Comparison of ENCODE assay signal across 9 cellular contexts in genomic region chr16:80931661-80931984, GRCh38.
DNase-seq lines count a peak whose midpoint lies in the region; ATAC-seq, FAIRE-seq and TF ChIP-seq lines count a peak whose summit lies in the region.
"Had no signal": no experiment of that assay in that cellular context is flagged by ENCODE, and none has a peak within 500 bp of the region (broad histone marks: within the 10 kb centered on the region; RNA-seq: fewer than 3 reads in every experiment).

No MANE protein-coding gene starts in this region.

- no peaks in the 10 kb centered on the region for H3K27me3 Mint-ChIP-seq in HFFc6 (ENCODE audit: insufficient read depth)
- H3K27me3 Mint-ChIP-seq in immature natural killer cell (ENCODE audit: low read depth in 3 of 3) = peaks cover 8 to 24% (median 16%) of the 10 kb centered on the region in 3 donors

- H3K27ac ChIP-seq in angular gyrus (ENCODE audit: low read depth, low read length) (peak overlapping the region; percentile 85), skin epidermis (peak overlapping the region in 17 of 21 experiments; percentile 41 to 89 (median 72))

- H3K9me3 Mint-ChIP-seq in HFFc6 = peaks cover 10% of the 10 kb centered on the region
- H3K9me3 Mint-ChIP-seq in immature natural killer cell = no peaks in the 10 kb centered on the region

- TF ChIP-seq CTCF in HFFc6 (IDR thresholded peaks at IDR 0.05) = no peak
- no peak for TF ChIP-seq CTCF in D721Med (IDR thresholded peaks at IDR 0.05; ENCODE audit: insufficient read depth, missing control alignments)

- no peak for DNase-seq in HFFc6
- no peak for DNase-seq in immature natural killer cell
- DNase-seq in D721Med (ENCODE audit: insufficient read length, low spot score) = no peak
- no peak for DNase-seq in urothelium cell line (ENCODE audit: low spot score)
- DNase-seq: OCI-M1 had no signal

- peak overlapping the region; percentile 6 to 37 (median 20) for H3K4me3 ChIP-seq in skin epidermis

- H3K4me1 Mint-ChIP-seq in HFFc6 (ENCODE audit: low read depth) (peaks cover 48% of the 10 kb centered on the region), immature natural killer cell (peaks cover 8 to 11% of the 10 kb centered on the region in 2 donors)

- FAIRE-seq in D721Med (lab: Jason Lieb, UNC) = no peak
- no peak for FAIRE-seq in urothelium cell line (lab: Jason Lieb, UNC)

- H3K36me3 Mint-ChIP-seq in HFFc6 (ENCODE audit: low read depth) (peaks cover 32% of the 10 kb centered on the region), immature natural killer cell (no peaks in the 10 kb centered on the region)

- ATAC-seq in GM18873 (IDR thresholded peaks at IDR 0.05; ENCODE audit: low FRiP score, unreplicated experiment) = no peak
- ATAC-seq in HG02870 (IDR thresholded peaks at IDR 0.05; ENCODE audit: unreplicated experiment) = no peak

- peak overlapping the region; percentile 93 for H3K4me3 Mint-ChIP-seq in HFFc6
- H3K4me3 Mint-ChIP-seq in immature natural killer cell = peak overlapping the region; percentile 61 to 84 (median 73)

- peak overlapping the region; percentile 100 for H3K27ac Mint-ChIP-seq in HFFc6
- H3K27ac Mint-ChIP-seq in immature natural killer cell = peak overlapping the region in 2 of 6 donors; percentile 45 to 49
